21 cellular contexts compared by ENCODE assay signal in the genomic region with DNA sequence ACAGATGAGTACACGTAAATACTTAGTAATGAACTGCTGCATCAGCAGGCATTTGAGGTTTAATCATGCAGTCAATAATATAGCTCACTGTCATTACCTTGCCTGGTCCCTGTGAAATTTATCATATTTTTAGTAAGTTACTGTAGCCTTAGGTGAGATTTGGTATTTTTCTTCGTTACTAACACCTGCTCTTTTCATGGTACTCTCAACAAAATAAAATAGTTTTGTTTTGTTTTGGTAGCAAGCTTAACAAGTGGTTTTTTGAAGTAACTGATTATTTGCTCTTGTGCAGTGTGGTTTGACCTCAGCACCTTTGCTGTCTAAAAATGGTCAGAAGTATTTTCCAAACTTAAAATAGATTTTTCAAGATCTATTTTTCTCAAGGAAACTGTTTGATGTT. TPM values are rescaled to one million over a fixed set of nuclear protein-coding genes. Genes with fewer than 3 reads are reported as not detected.
DNase-seq lines count a peak whose midpoint lies in the region; ATAC-seq and TF ChIP-seq lines count a peak whose summit lies in the region.
"Had no signal": no experiment of that assay in that cellular context is flagged by ENCODE, and none has a peak within 500 bp of the region (broad histone marks: within the 10 kb centered on the region; RNA-seq: fewer than 3 reads in every experiment).

No MANE protein-coding gene starts in this region.

- no peaks in the 10 kb centered on the region for H3K27me3 Mint-ChIP-seq in CD8-positive, alpha-beta memory T cell
- no peaks in the 10 kb centered on the region for H3K27me3 Mint-ChIP-seq in effector memory CD8-positive, alpha-beta T cell
- H3K27me3 Mint-ChIP-seq: T-cell, type B pancreatic cell had no signal

- no peak overlapping the region for H3K27ac ChIP-seq in CD8-positive, alpha-beta memory T cell (ENCODE audit: low read depth, low read length)
- H3K27ac ChIP-seq in PC-9 = no peak overlapping the region
- H3K27ac ChIP-seq: right atrium auricular region had no signal

- peaks cover 19 to 38% (median 27%) of the 10 kb centered on the region in 3 donors for H3K4me1 Mint-ChIP-seq in CD8-positive, alpha-beta memory T cell
- H3K4me1 Mint-ChIP-seq in effector memory CD8-positive, alpha-beta T cell (ENCODE audit: low read depth in 2 of 2) = peaks cover 14 to 33% of the 10 kb centered on the region in 2 donors

- DNase-seq in CD8-positive, alpha-beta memory T cell = no peak
- no peak for DNase-seq in effector memory CD8-positive, alpha-beta T cell
- DNase-seq in PC-9 (no peak), activated gamma-delta T cell treated with Interleukin-2 at 50 U/mL for 16 hours (no peak), mucosa of gallbladder (ENCODE audit: low spot score) (no peak)
- DNase-seq: ACHN; activated naive CD4-positive, alpha-beta T cell treated with Interleukin-2 at 50 U/mL for 16 hours; activated T-cell treated with anti-CD3 and anti-CD28 coated beads for 4 hours; aorta; GOT3; heart right ventricle; IMR-90; NCI-H187 treated with DMSO at 0.1 percent for 48 hours; NCI-H446; stimulated activated naive CD4-positive, alpha-beta T cell; T-cell had no signal

- no peaks in the 10 kb centered on the region for H3K27me3 ChIP-seq in CD8-positive, alpha-beta memory T cell (ENCODE audit: insufficient read depth, low read length, poor library complexity, severe bottlenecking)
- H3K27me3 ChIP-seq in PC-9 (ENCODE audit: insufficient read depth, low read depth) = no peaks in the 10 kb centered on the region
- H3K27me3 ChIP-seq: heart right ventricle, right atrium auricular region had no signal

- intact Hi-C loops in PC-9 (cut with micrococcal nuclease; ENCODE audit: unreplicated experiment) = no loop called here

- H3K9me3 Mint-ChIP-seq in CD8-positive, alpha-beta memory T cell = no peaks in the 10 kb centered on the region
- no peaks in the 10 kb centered on the region for H3K9me3 Mint-ChIP-seq in effector memory CD8-positive, alpha-beta T cell
- H3K9me3 Mint-ChIP-seq: T-cell had no signal

- TF ChIP-seq CTCF in PC-9 (conservative IDR thresholded peaks at IDR 0.05) = no peak

- H2AFZ ChIP-seq in PC-9 = no peak overlapping the region

- H3K4me2 ChIP-seq in PC-9 = no peak overlapping the region

- no peaks in the 10 kb centered on the region for H3K9me3 ChIP-seq in CD8-positive, alpha-beta memory T cell (ENCODE audit: low read length)
- H3K9me3 ChIP-seq in PC-9 (ENCODE audit: insufficient read depth, low read depth) = no peaks in the 10 kb centered on the region
- H3K9me3 ChIP-seq: heart right ventricle, right atrium auricular region had no signal

- no peaks in the 10 kb centered on the region; the same call in 1 of the 2 replicates for H3F3A ChIP-seq in PC-9 (ENCODE audit: insufficient read depth, low read depth)

- H3K36me3 ChIP-seq in CD8-positive, alpha-beta memory T cell (ENCODE audit: insufficient read depth, low read length) = no peaks in the 10 kb centered on the region
- H3K36me3 ChIP-seq in PC-9 (ENCODE audit: low read depth) = no peaks in the 10 kb centered on the region
- H3K36me3 ChIP-seq: heart right ventricle, right atrium auricular region had no signal

- H3K79me2 ChIP-seq in PC-9 (ENCODE audit: low read depth) = no peaks in the 10 kb centered on the region

- POLR2A ChIA-PET in CD8-positive, alpha-beta memory T cell (lab: Charles Lee) = no interaction called here
- POLR2A ChIA-PET in PC-9 (lab: Charles Lee; ENCODE audit: unreplicated experiment) = interaction anchor here (0.5 kb wide), 1 partner anchor 11 kb away, joined by 6 read pairs; no protein-coding TSS in a partner anchor

- no peak overlapping the region for H3K4me3 ChIP-seq in CD8-positive, alpha-beta memory T cell (ENCODE audit: low read length)
- H3K4me3 ChIP-seq in PC-9 = no peak overlapping the region
- H3K4me3 ChIP-seq: heart right ventricle, right atrium auricular region had no signal

- no peaks in the 10 kb centered on the region for H3K4me1 ChIP-seq in CD8-positive, alpha-beta memory T cell (ENCODE audit: insufficient read depth, low read length)
- H3K4me1 ChIP-seq in PC-9 (replicated peaks; ENCODE audit: insufficient read depth) = peaks cover 14% of the 10 kb centered on the region
- H3K4me1 ChIP-seq: right atrium auricular region had no signal

- H3K9me2 ChIP-seq in PC-9 (ENCODE audit: insufficient read depth) = no peaks in the 10 kb centered on the region

- no peaks in the 10 kb centered on the region for H4K20me1 ChIP-seq in PC-9 (ENCODE audit: insufficient read depth)

- ATAC-seq in GM21528 (IDR thresholded peaks at IDR 0.05; ENCODE audit: low FRiP score, unreplicated experiment) = peak; percentile 72
- peak; percentile 72 for ATAC-seq in HG03135 (IDR thresholded peaks at IDR 0.05; ENCODE audit: unreplicated experiment)
- ATAC-seq in effector memory CD8-positive, alpha-beta T cell (replicated peaks) = peak; percentile 62
- ATAC-seq in HG03045 (IDR thresholded peaks at IDR 0.05; ENCODE audit: unreplicated experiment) = no peak
- ATAC-seq: heart right ventricle, T-cell had no signal

- H3K27ac Mint-ChIP-seq in CD8-positive, alpha-beta memory T cell = peak overlapping the region in 5 of 8 donors; percentile 4 to 87 (median 73)
- peak overlapping the region; percentile 83 for H3K27ac Mint-ChIP-seq in effector memory CD8-positive, alpha-beta T cell
- H3K27ac Mint-ChIP-seq: T-cell, type B pancreatic cell had no signal

- CTCF ChIA-PET in CD8-positive, alpha-beta memory T cell (lab: Charles Lee) = no interaction called here
- CTCF ChIA-PET in PC-9 (lab: Charles Lee) = no interaction called here

- H3K4me3 Mint-ChIP-seq in CD8-positive, alpha-beta memory T cell = peak overlapping the region in 4 of 7 donors; percentile 16 to 37 (median 30)
- H3K4me3 Mint-ChIP-seq in effector memory CD8-positive, alpha-beta T cell = peak overlapping the region in 1 of 2 donors; percentile 2
- H3K4me3 Mint-ChIP-seq: T-cell, type B pancreatic cell had no signal

- H3K36me3 Mint-ChIP-seq in CD8-positive, alpha-beta memory T cell = peaks cover 0 to 6% (median 3%) of the 10 kb centered on the region in 3 donors
- H3K36me3 Mint-ChIP-seq in effector memory CD8-positive, alpha-beta T cell (ENCODE audit: insufficient read depth) = no peaks in the 10 kb centered on the region
- H3K36me3 Mint-ChIP-seq: type B pancreatic cell had no signal

- no TSS peak for BruUV-seq in PC-9 (replicated peaks; lab: Mats Ljungman, UMichigan)

RNA-seq across cellular contexts. Expression of a gene that starts 20.8 kb away (rescaled TPM):
- 100 to 1,000 TPM; 145 to 149 TPM for total RNA-seq in CD8-positive, alpha-beta memory T cell
- 94.9 TPM for polyA plus RNA-seq in CD8-positive, alpha-beta memory T cell
- total RNA-seq in PC-9 (2021) (147 and 166 TPM in 2 replicates), mucosa of gallbladder (18.3 TPM)
